2 cellular contexts compared by ENCODE assay signal in genomic region chr7:100621554-100621953, GRCh38.
A peak's percentile ranks its signal among the peaks of the same experiment; 100 is the strongest.
TF ChIP-seq lines count a peak whose summit lies in the region.

No MANE protein-coding gene starts in this region.

TF ChIP-seq in K562, 482 proteins besides CTCF, POLR2A, EP300 and RAD21:
- TF ChIP-seq, protein P1, sequence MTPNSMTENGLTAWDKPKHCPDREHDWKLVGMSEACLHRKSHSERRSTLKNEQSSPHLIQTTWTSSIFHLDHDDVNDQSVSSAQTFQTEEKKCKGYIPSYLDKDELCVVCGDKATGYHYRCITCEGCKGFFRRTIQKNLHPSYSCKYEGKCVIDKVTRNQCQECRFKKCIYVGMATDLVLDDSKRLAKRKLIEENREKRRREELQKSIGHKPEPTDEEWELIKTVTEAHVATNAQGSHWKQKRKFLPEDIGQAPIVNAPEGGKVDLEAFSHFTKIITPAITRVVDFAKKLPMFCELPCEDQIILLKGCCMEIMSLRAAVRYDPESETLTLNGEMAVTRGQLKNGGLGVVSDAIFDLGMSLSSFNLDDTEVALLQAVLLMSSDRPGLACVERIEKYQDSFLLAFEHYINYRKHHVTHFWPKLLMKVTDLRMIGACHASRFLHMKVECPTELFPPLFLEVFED (CRISPR knock-in tag; conservative IDR thresholded peaks at IDR 0.05), result no peak
- TF ChIP-seq STAG1 (CRISPR knock-in tag; IDR thresholded peaks at IDR 0.05; ENCODE audit: borderline replicate concordance) (no peak), HBP1 (CRISPR knock-in tag; IDR thresholded peaks at IDR 0.05) (0 out of 2 replicates have a peak, but pooled peaks have one; percentile 36), ZFPM2 (CRISPR knock-in tag; IDR thresholded peaks at IDR 0.05) (no peak), ZNF551 (CRISPR knock-in tag; IDR thresholded peaks at IDR 0.05) (no peak), SUPT5H (IDR thresholded peaks at IDR 0.05) (peak; percentile 36; the same call in 1 of the 2 replicates), POLR2H (tag; IDR thresholded peaks at IDR 0.05; ENCODE audit: low read depth) (no peak)

TF ChIP-seq in liver, 16 proteins besides CTCF, POLR2A, EP300 and RAD21:
- no peak for TF ChIP-seq TAF1 (conservative IDR thresholded peaks at IDR 0.05)
- TF ChIP-seq GABPA (IDR thresholded peaks at IDR 0.05 in 1 of 2, conservative IDR thresholded peaks at IDR 0.05 in 1 of 2), result peak in 1 of 2 donors; percentile 37
- TF ChIP-seq RXRA (IDR thresholded peaks at IDR 0.05), result peak; percentile 71 to 80
- TF ChIP-seq FOXA1 (IDR thresholded peaks at IDR 0.05), result peak; percentile 86
- peak; percentile 87 to 88 for TF ChIP-seq HNF4A (conservative IDR thresholded peaks at IDR 0.05)
- peak in 1 of 2 donors; percentile 19 for TF ChIP-seq JUND (IDR thresholded peaks at IDR 0.05)
- TF ChIP-seq, protein P2, sequence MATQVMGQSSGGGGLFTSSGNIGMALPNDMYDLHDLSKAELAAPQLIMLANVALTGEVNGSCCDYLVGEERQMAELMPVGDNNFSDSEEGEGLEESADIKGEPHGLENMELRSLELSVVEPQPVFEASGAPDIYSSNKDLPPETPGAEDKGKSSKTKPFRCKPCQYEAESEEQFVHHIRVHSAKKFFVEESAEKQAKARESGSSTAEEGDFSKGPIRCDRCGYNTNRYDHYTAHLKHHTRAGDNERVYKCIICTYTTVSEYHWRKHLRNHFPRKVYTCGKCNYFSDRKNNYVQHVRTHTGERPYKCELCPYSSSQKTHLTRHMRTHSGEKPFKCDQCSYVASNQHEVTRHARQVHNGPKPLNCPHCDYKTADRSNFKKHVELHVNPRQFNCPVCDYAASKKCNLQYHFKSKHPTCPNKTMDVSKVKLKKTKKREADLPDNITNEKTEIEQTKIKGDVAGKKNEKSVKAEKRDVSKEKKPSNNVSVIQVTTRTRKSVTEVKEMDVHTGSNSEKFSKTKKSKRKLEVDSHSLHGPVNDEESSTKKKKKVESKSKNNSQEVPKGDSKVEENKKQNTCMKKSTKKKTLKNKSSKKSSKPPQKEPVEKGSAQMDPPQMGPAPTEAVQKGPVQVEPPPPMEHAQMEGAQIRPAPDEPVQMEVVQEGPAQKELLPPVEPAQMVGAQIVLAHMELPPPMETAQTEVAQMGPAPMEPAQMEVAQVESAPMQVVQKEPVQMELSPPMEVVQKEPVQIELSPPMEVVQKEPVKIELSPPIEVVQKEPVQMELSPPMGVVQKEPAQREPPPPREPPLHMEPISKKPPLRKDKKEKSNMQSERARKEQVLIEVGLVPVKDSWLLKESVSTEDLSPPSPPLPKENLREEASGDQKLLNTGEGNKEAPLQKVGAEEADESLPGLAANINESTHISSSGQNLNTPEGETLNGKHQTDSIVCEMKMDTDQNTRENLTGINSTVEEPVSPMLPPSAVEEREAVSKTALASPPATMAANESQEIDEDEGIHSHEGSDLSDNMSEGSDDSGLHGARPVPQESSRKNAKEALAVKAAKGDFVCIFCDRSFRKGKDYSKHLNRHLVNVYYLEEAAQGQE (IDR thresholded peaks at IDR 0.05), result peak; percentile 26
- TF ChIP-seq, protein P3, sequence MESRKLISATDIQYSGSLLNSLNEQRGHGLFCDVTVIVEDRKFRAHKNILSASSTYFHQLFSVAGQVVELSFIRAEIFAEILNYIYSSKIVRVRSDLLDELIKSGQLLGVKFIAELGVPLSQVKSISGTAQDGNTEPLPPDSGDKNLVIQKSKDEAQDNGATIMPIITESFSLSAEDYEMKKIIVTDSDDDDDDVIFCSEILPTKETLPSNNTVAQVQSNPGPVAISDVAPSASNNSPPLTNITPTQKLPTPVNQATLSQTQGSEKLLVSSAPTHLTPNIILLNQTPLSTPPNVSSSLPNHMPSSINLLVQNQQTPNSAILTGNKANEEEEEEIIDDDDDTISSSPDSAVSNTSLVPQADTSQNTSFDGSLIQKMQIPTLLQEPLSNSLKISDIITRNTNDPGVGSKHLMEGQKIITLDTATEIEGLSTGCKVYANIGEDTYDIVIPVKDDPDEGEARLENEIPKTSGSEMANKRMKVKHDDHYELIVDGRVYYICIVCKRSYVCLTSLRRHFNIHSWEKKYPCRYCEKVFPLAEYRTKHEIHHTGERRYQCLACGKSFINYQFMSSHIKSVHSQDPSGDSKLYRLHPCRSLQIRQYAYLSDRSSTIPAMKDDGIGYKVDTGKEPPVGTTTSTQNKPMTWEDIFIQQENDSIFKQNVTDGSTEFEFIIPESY (IDR thresholded peaks at IDR 0.05), result no peak
- TF ChIP-seq, protein P4, sequence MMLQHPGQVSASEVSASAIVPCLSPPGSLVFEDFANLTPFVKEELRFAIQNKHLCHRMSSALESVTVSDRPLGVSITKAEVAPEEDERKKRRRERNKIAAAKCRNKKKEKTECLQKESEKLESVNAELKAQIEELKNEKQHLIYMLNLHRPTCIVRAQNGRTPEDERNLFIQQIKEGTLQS (IDR thresholded peaks at IDR 0.05), result no peak
- TF ChIP-seq, protein P5, sequence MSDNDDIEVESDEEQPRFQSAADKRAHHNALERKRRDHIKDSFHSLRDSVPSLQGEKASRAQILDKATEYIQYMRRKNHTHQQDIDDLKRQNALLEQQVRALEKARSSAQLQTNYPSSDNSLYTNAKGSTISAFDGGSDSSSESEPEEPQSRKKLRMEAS (IDR thresholded peaks at IDR 0.05), result peak; percentile 41
- TF ChIP-seq FOXA2 (IDR thresholded peaks at IDR 0.05), result peak; percentile 89
- TF ChIP-seq EGR1 (IDR thresholded peaks at IDR 0.05; ENCODE audit: low read depth in 2 of 2), result peak in 1 of 2 donors; percentile 55
- TF ChIP-seq SP1 (IDR thresholded peaks at IDR 0.05), result peak; percentile 77
- TF ChIP-seq NR2F2 (IDR thresholded peaks at IDR 0.05), result no peak
- peak; percentile 52 for TF ChIP-seq HNF4G (IDR thresholded peaks at IDR 0.05)
